In the genomic region with DNA sequence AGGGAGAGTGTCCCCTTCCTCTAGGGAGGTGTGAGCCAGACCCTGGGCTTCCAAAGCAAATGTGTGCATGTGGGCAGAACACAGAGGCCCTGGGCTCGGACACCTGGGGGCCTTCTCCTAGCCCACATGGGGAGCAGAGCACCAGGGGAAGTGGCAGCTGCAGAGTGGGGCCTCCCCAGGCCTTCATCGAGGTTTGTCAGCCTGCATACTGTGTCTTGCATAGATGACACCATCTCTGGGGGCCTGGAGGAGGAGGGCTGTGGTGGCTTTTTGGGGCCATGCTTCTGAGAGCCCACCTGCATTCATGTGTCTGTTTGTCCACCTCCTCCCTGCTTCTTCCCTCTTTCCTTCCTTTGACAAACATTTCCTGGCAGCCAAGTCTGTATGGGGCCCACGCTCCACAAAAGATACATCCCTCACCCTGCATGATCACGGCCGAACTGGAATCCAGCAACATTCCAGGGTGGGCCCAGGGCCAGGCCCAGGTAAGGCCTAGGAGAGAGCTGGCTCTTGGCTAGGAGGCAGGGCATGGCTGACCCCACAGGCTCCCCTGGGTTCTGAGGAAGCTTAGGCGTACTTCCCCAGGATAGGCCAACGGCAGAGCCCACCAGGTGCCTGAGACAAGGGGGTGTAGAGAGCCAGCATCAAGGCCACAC, we compare ENCODE assay signal across 9 cellular contexts.
A peak's percentile ranks its signal among the peaks of the same experiment; 100 is the strongest.
DNase-seq lines count a peak whose midpoint lies in the region; ATAC-seq and TF ChIP-seq lines count a peak whose summit lies in the region.
"Had no signal": no experiment of that assay in that cellular context is flagged by ENCODE, and none has a peak within 500 bp of the region (broad histone marks: within the 10 kb centered on the region; RNA-seq: fewer than 3 reads in every experiment).

No MANE protein-coding gene starts in this region.

- peaks cover 70% of the 10 kb centered on the region for H3K4me1 Mint-ChIP-seq in nephron

- H3K9me3 Mint-ChIP-seq in nephron, result no peaks in the 10 kb centered on the region

- ATAC-seq in Right ventricle myocardium superior (ENCODE audit: poor library complexity) (no peak), GM19023 (IDR thresholded peaks at IDR 0.05; ENCODE audit: unreplicated experiment) (no peak)

- H3K4me1 ChIP-seq in cardiac muscle cell (ENCODE audit: low read depth), result peaks cover 60% of the 10 kb centered on the region
- peaks cover 34% of the 10 kb centered on the region for H3K4me1 ChIP-seq in colonic mucosa
- H3K4me1 ChIP-seq in uterus, result peaks cover 23 to 65% of the 10 kb centered on the region in 2 donors

- H3K36me3 ChIP-seq in cardiac muscle cell (no peaks in the 10 kb centered on the region), colonic mucosa (no peaks in the 10 kb centered on the region), uterus (no peaks in the 10 kb centered on the region)

- intact Hi-C loops in Right ventricle myocardium superior (cut with DNase I), result loop anchor here (5.0 kb wide), 1 partner anchor 76 kb away; no protein-coding TSS in a partner anchor
- intact Hi-C loops in colonic mucosa (cut with DNase I), result no loop called here
- intact Hi-C loops in uterus (cut with DNase I; ENCODE audit: low total_unique reads), result no loop called here

- no peak overlapping the region for H3K4me3 ChIP-seq in cardiac muscle cell
- no peak overlapping the region for H3K4me3 ChIP-seq in colonic mucosa
- H3K4me3 ChIP-seq in uterus, result no peak overlapping the region
- H3K4me3 ChIP-seq: mucosa of descending colon had no signal

- H3K27ac Mint-ChIP-seq in nephron, result peak overlapping the region; percentile 79 to 87 (median 85)

- no peaks in the 10 kb centered on the region for H3K27me3 ChIP-seq in cardiac muscle cell
- H3K27me3 ChIP-seq in colonic mucosa, result no peaks in the 10 kb centered on the region
- no peaks in the 10 kb centered on the region for H3K27me3 ChIP-seq in uterus

- H3K27me3 Mint-ChIP-seq in nephron (ENCODE audit: low read depth), result no peaks in the 10 kb centered on the region

- H3K36me3 Mint-ChIP-seq in nephron (ENCODE audit: low read depth), result peaks cover 12% of the 10 kb centered on the region

- H3K9me3 ChIP-seq in cardiac muscle cell (ENCODE audit: low read depth), result no peaks in the 10 kb centered on the region
- no peaks in the 10 kb centered on the region for H3K9me3 ChIP-seq in colonic mucosa
- no peaks in the 10 kb centered on the region for H3K9me3 ChIP-seq in uterus
- H3K9me3 ChIP-seq: mucosa of descending colon had no signal

- H3K9ac ChIP-seq in colonic mucosa (ENCODE audit: low read depth in 2 of 2, low read length in 2 of 2), result peak overlapping the region; percentile 32 to 33

- TF ChIP-seq CTCF in cardiac muscle cell (IDR thresholded peaks at IDR 0.05; ENCODE audit: low read depth, low read length), result no peak
- no peak for TF ChIP-seq CTCF in colonic mucosa (IDR thresholded peaks at IDR 0.05)
- TF ChIP-seq CTCF in nephron (IDR thresholded peaks at IDR 0.05; ENCODE audit: unreplicated experiment in 3 of 3), result no peak
- TF ChIP-seq CTCF in uterus (IDR thresholded peaks at IDR 0.05), result no peak

- no peak for TF ChIP-seq POLR2A in uterus (IDR thresholded peaks at IDR 0.05)

- no peak for DNase-seq in cardiac muscle cell (ENCODE audit: low read depth in 1 of 2, low spot score in 1 of 2)
- no peak for DNase-seq in Right ventricle myocardium superior
- no peak for DNase-seq in colonic mucosa
- DNase-seq in uterus, result no peak
- DNase-seq in hypothalamus (lab: John Stamatoyannopoulos, UW), result no peak
- DNase-seq in DMS53 (lab: John Stamatoyannopoulos, UW), result no peak

- H3K27ac ChIP-seq in cardiac muscle cell (peak overlapping the region; percentile 99), colonic mucosa (peak overlapping the region; percentile 69), uterus (peak overlapping the region; percentile 93 to 94)

- H3K4me3 Mint-ChIP-seq in nephron, result no peak overlapping the region
